13 cellular contexts compared by ENCODE assay signal in the genomic region with DNA sequence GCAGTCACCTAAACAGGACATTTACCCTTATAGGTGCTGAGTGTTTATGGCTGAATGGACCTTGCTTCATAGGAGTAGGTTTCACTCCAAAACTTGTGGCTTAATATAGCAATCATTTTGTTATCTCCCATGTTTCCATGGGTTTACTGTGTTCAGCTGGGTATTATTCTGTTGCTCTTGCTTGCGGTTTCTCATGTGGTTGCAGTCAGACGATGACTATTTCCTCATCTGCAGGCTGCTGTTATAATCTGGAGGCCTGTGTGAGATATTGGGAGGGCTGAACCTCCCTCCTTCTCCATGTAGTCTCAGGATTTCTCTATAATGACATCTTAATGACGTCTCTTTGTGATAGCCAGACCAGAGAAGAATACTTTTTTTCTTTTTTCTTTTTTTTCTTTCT.
DNase-seq lines count a peak whose midpoint lies in the region; ATAC-seq and TF ChIP-seq lines count a peak whose summit lies in the region.
"Had no signal": no experiment of that assay in that cellular context is flagged by ENCODE, and none has a peak within 500 bp of the region (broad histone marks: within the 10 kb centered on the region; RNA-seq: fewer than 3 reads in every experiment).

No MANE protein-coding gene starts in this region.

- no peaks in the 10 kb centered on the region for H3K27me3 ChIP-seq in gastrocnemius medialis
- no peaks in the 10 kb centered on the region for H3K27me3 ChIP-seq in tibial nerve
- H3K27me3 ChIP-seq: sigmoid colon had no signal

- TF ChIP-seq CTCF in fibroblast of pulmonary artery (IDR thresholded peaks at IDR 0.05; ENCODE audit: low read length, missing control alignments) (no peak), gastrocnemius medialis (IDR thresholded peaks at IDR 0.05 in 4 of 5, conservative IDR thresholded peaks at IDR 0.05 in 1 of 5) (no peak), tibial nerve (IDR thresholded peaks at IDR 0.05) (no peak)

- intact Hi-C loops in gastrocnemius medialis (cut with DNase I; ENCODE audit: low total_unique reads) = no loop called here

- no peak for TF ChIP-seq EP300 in tibial nerve (IDR thresholded peaks at IDR 0.05)

- peak; percentile 8 for DNase-seq in CD1c-positive myeloid dendritic cell (ENCODE audit: extremely low spot score)
- DNase-seq in HCEC 1CT = peak; percentile 57
- DNase-seq in OCI-M1 (lab: John Stamatoyannopoulos, UW) = peak; percentile 91
- peak; percentile 46 for DNase-seq in fibroblast of pulmonary artery (ENCODE audit: low read depth)
- DNase-seq in activated gamma-delta T cell treated with Interleukin-2 at 50 U/mL for 16 hours = no peak
- DNase-seq in gastrocnemius medialis = no peak
- DNase-seq in tibial nerve (ENCODE audit: low spot score in 2 of 2) = no peak
- DNase-seq: activated CD4-positive, alpha-beta T cell treated with anti-CD3 and anti-CD28 coated beads for 4 hours; anterior cingulate cortex; NCI-H187 treated with DMSO at 0.1 percent for 48 hours; sigmoid colon had no signal

- ATAC-seq in gastrocnemius medialis (no peak), GM19324 (IDR thresholded peaks at IDR 0.05; ENCODE audit: low FRiP score, unreplicated experiment) (no peak)
- ATAC-seq: HCT116 had no signal

- H3K27ac ChIP-seq in gastrocnemius medialis = no peak overlapping the region
- no peak overlapping the region for H3K27ac ChIP-seq in tibial nerve
- H3K27ac ChIP-seq: sigmoid colon had no signal

- in situ Hi-C loops in gastrocnemius medialis (cut with MboI; ENCODE audit: low sequenced_read_pairs in 4 of 4) = loop anchor here (10.0 to 25.0 kb wide), 3 partner anchors 298 to 728 kb away; no protein-coding TSS in a partner anchor

- H3K4me1 ChIP-seq in gastrocnemius medialis (peaks cover 0 to 5% of the 10 kb centered on the region in 2 donors), tibial nerve (peaks cover 0 to 14% (median 0%) of the 10 kb centered on the region in 4 donors)

- no peaks in the 10 kb centered on the region for H3K9me3 ChIP-seq in gastrocnemius medialis
- no peaks in the 10 kb centered on the region for H3K9me3 ChIP-seq in tibial nerve
- H3K9me3 ChIP-seq: sigmoid colon had no signal

- H3K4me3 ChIP-seq in fibroblast of pulmonary artery (replicated peaks; ENCODE audit: low read depth, low read length) = no peak overlapping the region
- no peak overlapping the region for H3K4me3 ChIP-seq in gastrocnemius medialis
- H3K4me3 ChIP-seq in tibial nerve = no peak overlapping the region
- H3K4me3 ChIP-seq: sigmoid colon had no signal

- TF ChIP-seq POLR2A in gastrocnemius medialis (IDR thresholded peaks at IDR 0.05) (no peak), tibial nerve (IDR thresholded peaks at IDR 0.05) (no peak)

- WGBS in tibial nerve, 2 donors = 77 to 84% methylated on average over 3 of the region's 3 CpGs

- H3K36me3 ChIP-seq in gastrocnemius medialis (no peaks in the 10 kb centered on the region), tibial nerve (no peaks in the 10 kb centered on the region)
- H3K36me3 ChIP-seq: sigmoid colon had no signal

Comparison
In these comparisons a context has a peak if more than half of its experiments do, and no peak if none do; other contexts are left out.
1. DNase-seq: peak in CD1c-positive myeloid dendritic cell (single experiment), HCEC 1CT (single experiment), OCI-M1 (single experiment) and fibroblast of pulmonary artery (single experiment); none in activated gamma-delta T cell treated with Interleukin-2 at 50 U/mL for 16 hours (single experiment), gastrocnemius medialis (0 of 2) and tibial nerve (0 of 2).